ENCODE assay signal across 27 cellular contexts in genomic region chr6:71171478-71172070, GRCh38.
"Had no signal": no experiment of that assay in that cellular context is flagged by ENCODE, and none has a peak within 500 bp of the region (broad histone marks: within the 10 kb centered on the region; RNA-seq: fewer than 3 reads in every experiment).

No MANE protein-coding gene starts in this region.

- H3K36me3 ChIP-seq: Peyer's patch, SJCRH30 had no signal

- ATAC-seq: HepG2, Right ventricle myocardium inferior, SK-N-SH treated with all-trans-retinoic acid at 6 μM for 48 hours, T-helper 17 cell had no signal

- H3K9me3 ChIP-seq: Peyer's patch, SJCRH30 had no signal

- H3K4me1 Mint-ChIP-seq: T-helper 17 cell had no signal

- H3K27ac ChIP-seq: PC-9, Peyer's patch, SJCRH30 had no signal

- H3K4me1 ChIP-seq: Peyer's patch, SJCRH30 had no signal

- DNase-seq: IMR-90, Karpas-422, KG1, MV-4-11, NCI-H1048, NCI-H1105, NCI-H1417, NCI-H1436 treated with DMSO at 0.1 percent for 48 hours, NCI-H1694, NCI-H187 treated with DMSO at 0.1 percent for 48 hours, NCI-H2029 treated with DMSO at 0.1 percent for 48 hours, NCI-H2171, NCI-H226, NCI-H446, NCI-H510A, NCI-H524 treated with DMSO at 0.1 percent for 48 hours, NCI-H69, OCI-M1, PC-9, Peyer's patch, SHP77 treated with DMSO at 0.1 percent for 48 hours, SJCRH30, T-helper 1 cell, T-helper 17 cell had no signal

- H3K4me3 ChIP-seq: PC-9, Peyer's patch, SJCRH30 had no signal

- H3K4me3 Mint-ChIP-seq: T-helper 17 cell had no signal
